In the genomic region with DNA sequence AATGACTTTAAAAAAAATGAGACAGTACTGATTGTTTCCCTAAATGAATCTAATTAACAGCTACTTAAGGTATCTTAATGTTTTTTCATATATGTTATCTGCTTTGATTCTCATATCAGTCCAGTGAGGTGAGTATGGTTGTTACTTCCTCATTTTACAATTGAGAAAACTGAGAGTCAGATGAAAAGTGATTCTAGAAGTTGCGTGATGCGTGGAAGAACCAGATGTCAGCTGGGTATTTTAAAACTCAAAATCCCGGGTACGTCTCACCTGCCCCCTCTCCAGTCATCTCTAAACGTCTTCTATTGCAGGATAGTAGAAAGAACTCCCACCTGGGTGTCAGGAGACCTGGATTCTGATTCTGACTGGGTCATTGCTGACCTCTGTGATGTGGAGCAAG, we compare ENCODE assay signal across 14 cellular contexts.
DNase-seq lines count a peak whose midpoint lies in the region; ATAC-seq and TF ChIP-seq lines count a peak whose summit lies in the region.
"Had no signal": no experiment of that assay in that cellular context is flagged by ENCODE, and none has a peak within 500 bp of the region (broad histone marks: within the 10 kb centered on the region; RNA-seq: fewer than 3 reads in every experiment).

No MANE protein-coding gene starts in this region.

- POLR2A ChIA-PET in WTC11 (lab: Charles Lee): no interaction called here

- no peaks in the 10 kb centered on the region for H3K9me3 ChIP-seq in prostate gland

- CTCF ChIA-PET in WTC11 (lab: Charles Lee): no interaction called here

- peaks cover 5% of the 10 kb centered on the region for H3K4me1 ChIP-seq in prostate gland (replicated peaks)

- H3K4me3 Mint-ChIP-seq in WTC11: no peak overlapping the region
- no peak overlapping the region for H3K4me3 Mint-ChIP-seq in effector memory CD8-positive, alpha-beta T cell
- H3K4me3 Mint-ChIP-seq in activated CD4-positive, alpha-beta T cell treated with anti-CD3 and anti-CD28 coated beads, Interleukin-2, amount 10 ng/mL, durations not matched to agents 24 days and 14 days: no peak overlapping the region
- H3K4me3 Mint-ChIP-seq: activated naive CD4-positive, alpha-beta T cell treated with anti-CD3 and anti-CD28 coated beads, Interleukin-2, amount 50 U/mL, for 24 hours; T-helper 1 cell treated with Interleukin-12 subunit alpha and Interleukin-12 subunit beta and Interleukin-4 antibody, amounts not matched to agents 30 μg/mL and 1 μg/mL, for 36 hours had no signal

- ATAC-seq in GM18499 (IDR thresholded peaks at IDR 0.05; ENCODE audit: insufficient read depth, unreplicated experiment) (peak; percentile 90), GM21381 (IDR thresholded peaks at IDR 0.05; ENCODE audit: unreplicated experiment) (peak; percentile 80), HG03095 (IDR thresholded peaks at IDR 0.05; ENCODE audit: unreplicated experiment) (peak; percentile 84), WTC11 (no peak)
- no peak for ATAC-seq in effector memory CD8-positive, alpha-beta T cell (replicated peaks)

- intact Hi-C loops in prostate gland (cut with DNase I): no loop called here
- intact Hi-C loops in activated CD4-positive, alpha-beta T cell treated with anti-CD3 and anti-CD28 coated beads, Interleukin-2, amount 10 ng/mL, durations not matched to agents 24 days and 14 days (cut with micrococcal nuclease): no loop called here

- H3K4me3 ChIP-seq in prostate gland: no peak overlapping the region
- H3K4me3 ChIP-seq: lung had no signal

- TF ChIP-seq CTCF in WTC11 (IDR thresholded peaks at IDR 0.05): no peak
- TF ChIP-seq CTCF in prostate gland (IDR thresholded peaks at IDR 0.05): no peak

- H3K36me3 ChIP-seq in prostate gland: no peaks in the 10 kb centered on the region

- H3K27ac Mint-ChIP-seq in WTC11: peak overlapping the region; percentile 54; the same call in 1 of the 2 replicates
- H3K27ac Mint-ChIP-seq in effector memory CD8-positive, alpha-beta T cell: peak overlapping the region in 1 of 2 donors; percentile 64
- H3K27ac Mint-ChIP-seq in activated CD4-positive, alpha-beta T cell treated with anti-CD3 and anti-CD28 coated beads, Interleukin-2, amount 10 ng/mL, durations not matched to agents 24 days and 14 days: no peak overlapping the region
- H3K27ac Mint-ChIP-seq: activated naive CD4-positive, alpha-beta T cell treated with anti-CD3 and anti-CD28 coated beads, Interleukin-2, amount 50 U/mL, for 24 hours; T-helper 1 cell treated with Interleukin-12 subunit alpha and Interleukin-12 subunit beta and Interleukin-4 antibody, amounts not matched to agents 30 μg/mL and 1 μg/mL, for 36 hours had no signal

- peaks cover 70% of the 10 kb centered on the region for H3K4me1 Mint-ChIP-seq in WTC11
- H3K4me1 Mint-ChIP-seq in effector memory CD8-positive, alpha-beta T cell (ENCODE audit: low read depth in 2 of 2): peaks cover 15 to 26% of the 10 kb centered on the region in 2 donors
- H3K4me1 Mint-ChIP-seq in activated CD4-positive, alpha-beta T cell treated with anti-CD3 and anti-CD28 coated beads, Interleukin-2, amount 10 ng/mL, durations not matched to agents 24 days and 14 days: no peaks in the 10 kb centered on the region

- no peak overlapping the region for H3K27ac ChIP-seq in prostate gland
- H3K27ac ChIP-seq: HL-60 had no signal

- WGBS in prostate gland: 89% methylated on average over 5 of the region's 5 CpGs

- no peaks in the 10 kb centered on the region for H3K27me3 Mint-ChIP-seq in WTC11 (ENCODE audit: low read depth)
- H3K27me3 Mint-ChIP-seq in effector memory CD8-positive, alpha-beta T cell: no peaks in the 10 kb centered on the region
- no peaks in the 10 kb centered on the region for H3K27me3 Mint-ChIP-seq in activated CD4-positive, alpha-beta T cell treated with anti-CD3 and anti-CD28 coated beads, Interleukin-2, amount 10 ng/mL, durations not matched to agents 24 days and 14 days
- H3K27me3 Mint-ChIP-seq: activated naive CD4-positive, alpha-beta T cell treated with anti-CD3 and anti-CD28 coated beads, Interleukin-2, amount 50 U/mL, for 24 hours had no signal

- no peaks in the 10 kb centered on the region for H3K27me3 ChIP-seq in prostate gland (replicated peaks; ENCODE audit: insufficient read depth)

- peaks cover 3% of the 10 kb centered on the region for H3K36me3 Mint-ChIP-seq in WTC11
- no peaks in the 10 kb centered on the region for H3K36me3 Mint-ChIP-seq in effector memory CD8-positive, alpha-beta T cell (ENCODE audit: insufficient read depth)
- no peaks in the 10 kb centered on the region for H3K36me3 Mint-ChIP-seq in activated CD4-positive, alpha-beta T cell treated with anti-CD3 and anti-CD28 coated beads, Interleukin-2, amount 10 ng/mL, durations not matched to agents 24 days and 14 days (ENCODE audit: low read depth)

- no peak for DNase-seq in WTC11 (ENCODE audit: low spot score)
- DNase-seq in activated CD8-positive, alpha-beta memory T cell treated with anti-CD3 and anti-CD28 coated beads, Interleukin-2, amount 50 U/mL, for 48 hours: no peak
- DNase-seq in effector memory CD8-positive, alpha-beta T cell: no peak
- no peak for DNase-seq in prostate gland (ENCODE audit: low spot score)
- DNase-seq in activated CD4-positive, alpha-beta T cell treated with anti-CD3 and anti-CD28 coated beads, Interleukin-2, amount 10 ng/mL, durations not matched to agents 24 days and 14 days: no peak
- DNase-seq: NCI-H2171, small intestine had no signal

- no peaks in the 10 kb centered on the region for H3K9me3 Mint-ChIP-seq in WTC11
- no peaks in the 10 kb centered on the region for H3K9me3 Mint-ChIP-seq in effector memory CD8-positive, alpha-beta T cell
- no peaks in the 10 kb centered on the region for H3K9me3 Mint-ChIP-seq in activated CD4-positive, alpha-beta T cell treated with anti-CD3 and anti-CD28 coated beads, Interleukin-2, amount 10 ng/mL, durations not matched to agents 24 days and 14 days
- H3K9me3 Mint-ChIP-seq: activated naive CD4-positive, alpha-beta T cell treated with anti-CD3 and anti-CD28 coated beads, Interleukin-2, amount 50 U/mL, for 24 hours; T-helper 1 cell treated with Interleukin-12 subunit alpha and Interleukin-12 subunit beta and Interleukin-4 antibody, amounts not matched to agents 30 μg/mL and 1 μg/mL, for 36 hours had no signal

- no peak for TF ChIP-seq POLR2A in prostate gland (IDR thresholded peaks at IDR 0.05)

TF ChIP-seq in WTC11, 78 proteins besides CTCF, POLR2A, EP300 and RAD21 (continues in another document):
- TF ChIP-seq IRF2 (CRISPR knock-in tag; IDR thresholded peaks at IDR 0.05; ENCODE audit: borderline replicate concordance, low read depth): no peak
- TF ChIP-seq, protein P1, sequence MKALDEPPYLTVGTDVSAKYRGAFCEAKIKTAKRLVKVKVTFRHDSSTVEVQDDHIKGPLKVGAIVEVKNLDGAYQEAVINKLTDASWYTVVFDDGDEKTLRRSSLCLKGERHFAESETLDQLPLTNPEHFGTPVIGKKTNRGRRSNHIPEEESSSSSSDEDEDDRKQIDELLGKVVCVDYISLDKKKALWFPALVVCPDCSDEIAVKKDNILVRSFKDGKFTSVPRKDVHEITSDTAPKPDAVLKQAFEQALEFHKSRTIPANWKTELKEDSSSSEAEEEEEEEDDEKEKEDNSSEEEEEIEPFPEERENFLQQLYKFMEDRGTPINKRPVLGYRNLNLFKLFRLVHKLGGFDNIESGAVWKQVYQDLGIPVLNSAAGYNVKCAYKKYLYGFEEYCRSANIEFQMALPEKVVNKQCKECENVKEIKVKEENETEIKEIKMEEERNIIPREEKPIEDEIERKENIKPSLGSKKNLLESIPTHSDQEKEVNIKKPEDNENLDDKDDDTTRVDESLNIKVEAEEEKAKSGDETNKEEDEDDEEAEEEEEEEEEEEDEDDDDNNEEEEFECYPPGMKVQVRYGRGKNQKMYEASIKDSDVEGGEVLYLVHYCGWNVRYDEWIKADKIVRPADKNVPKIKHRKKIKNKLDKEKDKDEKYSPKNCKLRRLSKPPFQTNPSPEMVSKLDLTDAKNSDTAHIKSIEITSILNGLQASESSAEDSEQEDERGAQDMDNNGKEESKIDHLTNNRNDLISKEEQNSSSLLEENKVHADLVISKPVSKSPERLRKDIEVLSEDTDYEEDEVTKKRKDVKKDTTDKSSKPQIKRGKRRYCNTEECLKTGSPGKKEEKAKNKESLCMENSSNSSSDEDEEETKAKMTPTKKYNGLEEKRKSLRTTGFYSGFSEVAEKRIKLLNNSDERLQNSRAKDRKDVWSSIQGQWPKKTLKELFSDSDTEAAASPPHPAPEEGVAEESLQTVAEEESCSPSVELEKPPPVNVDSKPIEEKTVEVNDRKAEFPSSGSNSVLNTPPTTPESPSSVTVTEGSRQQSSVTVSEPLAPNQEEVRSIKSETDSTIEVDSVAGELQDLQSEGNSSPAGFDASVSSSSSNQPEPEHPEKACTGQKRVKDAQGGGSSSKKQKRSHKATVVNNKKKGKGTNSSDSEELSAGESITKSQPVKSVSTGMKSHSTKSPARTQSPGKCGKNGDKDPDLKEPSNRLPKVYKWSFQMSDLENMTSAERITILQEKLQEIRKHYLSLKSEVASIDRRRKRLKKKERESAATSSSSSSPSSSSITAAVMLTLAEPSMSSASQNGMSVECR (CRISPR knock-in tag; IDR thresholded peaks at IDR 0.05; ENCODE audit: borderline replicate concordance): no peak
- TF ChIP-seq, protein P2, sequence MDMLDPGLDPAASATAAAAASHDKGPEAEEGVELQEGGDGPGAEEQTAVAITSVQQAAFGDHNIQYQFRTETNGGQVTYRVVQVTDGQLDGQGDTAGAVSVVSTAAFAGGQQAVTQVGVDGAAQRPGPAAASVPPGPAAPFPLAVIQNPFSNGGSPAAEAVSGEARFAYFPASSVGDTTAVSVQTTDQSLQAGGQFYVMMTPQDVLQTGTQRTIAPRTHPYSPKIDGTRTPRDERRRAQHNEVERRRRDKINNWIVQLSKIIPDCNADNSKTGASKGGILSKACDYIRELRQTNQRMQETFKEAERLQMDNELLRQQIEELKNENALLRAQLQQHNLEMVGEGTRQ (CRISPR knock-in tag; IDR thresholded peaks at IDR 0.05): no peak
- no peak for TF ChIP-seq ZNF671 (CRISPR knock-in tag; IDR thresholded peaks at IDR 0.05)
- TF ChIP-seq SMAD3 (CRISPR knock-in tag; IDR thresholded peaks at IDR 0.05; ENCODE audit: borderline replicate concordance): no peak
- TF ChIP-seq, protein P3, sequence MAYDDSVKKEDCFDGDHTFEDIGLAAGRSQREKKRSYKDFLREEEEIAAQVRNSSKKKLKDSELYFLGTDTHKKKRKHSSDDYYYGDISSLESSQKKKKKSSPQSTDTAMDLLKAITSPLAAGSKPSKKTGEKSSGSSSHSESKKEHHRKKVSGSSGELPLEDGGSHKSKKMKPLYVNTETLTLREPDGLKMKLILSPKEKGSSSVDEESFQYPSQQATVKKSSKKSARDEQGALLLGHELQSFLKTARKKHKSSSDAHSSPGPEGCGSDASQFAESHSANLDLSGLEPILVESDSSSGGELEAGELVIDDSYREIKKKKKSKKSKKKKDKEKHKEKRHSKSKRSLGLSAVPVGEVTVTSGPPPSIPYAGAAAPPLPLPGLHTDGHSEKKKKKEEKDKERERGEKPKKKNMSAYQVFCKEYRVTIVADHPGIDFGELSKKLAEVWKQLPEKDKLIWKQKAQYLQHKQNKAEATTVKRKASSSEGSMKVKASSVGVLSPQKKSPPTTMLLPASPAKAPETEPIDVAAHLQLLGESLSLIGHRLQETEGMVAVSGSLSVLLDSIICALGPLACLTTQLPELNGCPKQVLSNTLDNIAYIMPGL (CRISPR knock-in tag; IDR thresholded peaks at IDR 0.05): no peak
- no peak for TF ChIP-seq FOXJ3 (CRISPR knock-in tag; IDR thresholded peaks at IDR 0.05; ENCODE audit: borderline replicate concordance)

Comparison
In these comparisons a context has a peak if more than half of its experiments do, and no peak if none do; other contexts are left out.
1. ATAC-seq: peak in GM18499 (single experiment), GM21381 (single experiment) and HG03095 (single experiment); none in WTC11 (single experiment) and effector memory CD8-positive, alpha-beta T cell (single experiment).